1 cellular context compared by ENCODE assay signal in genomic region chr3:11847035-11847394, GRCh38.
TF ChIP-seq lines count a peak whose summit lies in the region.

No MANE protein-coding gene starts in this region.

TF ChIP-seq in GM12878, 131 proteins besides CTCF, POLR2A, EP300 and RAD21 (continued from another document):
- TF ChIP-seq EZH2 (IDR thresholded peaks at IDR 0.05; ENCODE audit: borderline replicate concordance, control insufficient read depth, low read depth, low read length) = no peak
- TF ChIP-seq IRF3 (IDR thresholded peaks at IDR 0.05) = no peak
- no peak for TF ChIP-seq TARDBP (IDR thresholded peaks at IDR 0.05; ENCODE audit: borderline replicate concordance)
- TF ChIP-seq GATAD2B (conservative IDR thresholded peaks at IDR 0.05; ENCODE audit: low read depth) = 0 out of 2 replicates have a peak, but pooled peaks have one; percentile 5
- no peak for TF ChIP-seq ZNF384 (IDR thresholded peaks at IDR 0.05; ENCODE audit: borderline replicate concordance, low read depth, low read length)
- no peak for TF ChIP-seq SRF (IDR thresholded peaks at IDR 0.05; ENCODE audit: low read depth in 2 of 2, low read length in 2 of 2)
- TF ChIP-seq MEF2A (IDR thresholded peaks at IDR 0.05; ENCODE audit: insufficient read depth, low read depth, low read length) = no peak
- no peak for TF ChIP-seq HDAC2 (IDR thresholded peaks at IDR 0.05)
- 0 out of 2 replicates have a peak, but pooled peaks have one; percentile 8 for TF ChIP-seq RB1 (IDR thresholded peaks at IDR 0.05; ENCODE audit: borderline replicate concordance)
- TF ChIP-seq TBL1XR1 (IDR thresholded peaks at IDR 0.05; ENCODE audit: low read depth, low read length) = 0 out of 2 replicates have a peak, but pooled peaks have one; percentile 2
- TF ChIP-seq CEBPZ (IDR thresholded peaks at IDR 0.05; ENCODE audit: low read depth, low read length) = no peak
- TF ChIP-seq SIN3A (IDR thresholded peaks at IDR 0.05; ENCODE audit: low read depth, low read length) = no peak
